ENCODE assay signal across 23 cellular contexts in the genomic region with DNA sequence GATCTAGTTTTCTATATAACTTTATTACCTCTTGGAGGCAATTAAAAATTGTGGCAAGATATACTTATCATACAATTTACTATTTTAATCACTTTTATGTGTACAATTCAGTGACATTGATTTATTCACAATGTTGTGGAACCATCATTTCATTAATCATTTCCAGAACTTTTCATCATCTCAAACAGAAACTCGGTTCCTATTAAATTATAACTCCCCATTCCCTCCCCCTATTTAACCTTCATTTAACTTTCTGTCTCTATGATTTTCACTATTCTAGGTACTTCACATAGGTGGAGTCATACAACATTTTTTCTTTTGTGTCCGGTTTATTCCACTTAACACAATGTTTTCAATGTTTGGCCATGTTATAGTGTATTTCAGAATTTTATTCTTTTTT.
"Had no signal": no experiment of that assay in that cellular context is flagged by ENCODE, and none has a peak within 500 bp of the region (broad histone marks: within the 10 kb centered on the region; RNA-seq: fewer than 3 reads in every experiment).

No MANE protein-coding gene starts in this region.

- H3K9me3 ChIP-seq: SJCRH30 had no signal

- FAIRE-seq: K562 had no signal

- H3K27ac ChIP-seq: KMS-11, SJCRH30 had no signal

- H3K36me3 ChIP-seq: SJCRH30 had no signal

- H3K4me2 ChIP-seq: KMS-11 had no signal

- H3K4me3 Mint-ChIP-seq: IgD-negative memory B cell had no signal

- DNase-seq: Kasumi-1, MM.1S, NCI-H1092 treated with DMSO at 0.1 percent for 48 hours, NCI-H1436, NCI-H187, NCI-H2029, NCI-H2081 treated with DMSO at 0.1 percent for 48 hours, NCI-H2171, NCI-H226, NCI-H446, NCI-H510A, NCI-H524 treated with DMSO at 0.1 percent for 48 hours, NCI-H69, NCI-H774, PC-3, SHP77 treated with DMSO at 0.1 percent for 48 hours, SJCRH30 had no signal

- H3K4me3 ChIP-seq: K562, SJCRH30 had no signal

- H3K9ac ChIP-seq: KMS-11 had no signal

- H3K27ac Mint-ChIP-seq: IgD-negative memory B cell had no signal

- ATAC-seq: K562, Panc1, PC-3, Right ventricle myocardium inferior, SK-N-SH treated with all-trans-retinoic acid at 6 μM for 48 hours had no signal

- H3K4me1 Mint-ChIP-seq: IgD-negative memory B cell had no signal

- H3K4me1 ChIP-seq: SJCRH30 had no signal

- H3K27me3 ChIP-seq: SJCRH30 had no signal
